Comparison of ENCODE assay signal across 32 cellular contexts in genomic region chr18:12088096-12088495, GRCh38. TPM values are rescaled to one million over a fixed set of nuclear protein-coding genes. Genes with fewer than 3 reads are reported as not detected.
"Had no signal": no experiment of that assay in that cellular context is flagged by ENCODE, and none has a peak within 500 bp of the region (broad histone marks: within the 10 kb centered on the region; RNA-seq: fewer than 3 reads in every experiment).

No MANE protein-coding gene starts in this region.

- H3K27ac ChIP-seq: adrenal gland, ascending aorta, brain microvascular endothelial cell, gastrocnemius medialis, hepatocyte, neutrophil, sigmoid colon, thoracic aorta had no signal

- ATAC-seq: gastrocnemius medialis had no signal

- H3K9me3 ChIP-seq: adrenal gland, ascending aorta, gastrocnemius medialis, neutrophil, sigmoid colon, thoracic aorta had no signal

- H3K9me3 Mint-ChIP-seq: activated naive CD4-positive, alpha-beta T cell treated with anti-CD3 and anti-CD28 coated beads for 36 hours; activated naive CD8-positive, alpha-beta T cell treated with anti-CD3 and anti-CD28 coated beads for 36 hours; T-helper 2 cell treated with Interferon-gamma antibody and Interleukin-4, amounts not matched to agents 5 μg/mL and 100 μg/mL, for 36 hours had no signal

- H3K4me1 Mint-ChIP-seq: activated naive CD8-positive, alpha-beta T cell treated with anti-CD3 and anti-CD28 coated beads for 36 hours; nephron had no signal

- H3K4me1 ChIP-seq: adrenal gland, ascending aorta, gastrocnemius medialis, sigmoid colon had no signal

- H3K4me2 ChIP-seq: hepatocyte had no signal

- H2AFZ ChIP-seq: hepatocyte had no signal

- H3K36me3 ChIP-seq: adrenal gland, ascending aorta, brain microvascular endothelial cell, gastrocnemius medialis, neutrophil, sigmoid colon, thoracic aorta had no signal

- H3K4me3 Mint-ChIP-seq: activated naive CD4-positive, alpha-beta T cell treated with anti-CD3 and anti-CD28 coated beads for 36 hours; activated naive CD8-positive, alpha-beta T cell treated with anti-CD3 and anti-CD28 coated beads for 36 hours; nephron; T-helper 2 cell treated with Interferon-gamma antibody and Interleukin-4, amounts not matched to agents 5 μg/mL and 100 μg/mL, for 36 hours had no signal

- H3K27me3 ChIP-seq: adrenal gland, ascending aorta, brain microvascular endothelial cell, gastrocnemius medialis, hepatocyte, sigmoid colon had no signal

- DNase-seq: activated CD4-positive, alpha-beta T cell treated with anti-CD3 and anti-CD28 coated beads for 4 hours; activated CD4-positive, alpha-beta T cell treated with anti-CD3 and anti-CD28 coated beads, Interleukin-2, amount 50 U/mL, for 48 hours; activated CD4-positive, CD25-positive, alpha-beta regulatory T cell; activated CD8-positive, alpha-beta memory T cell treated with anti-CD3 and anti-CD28 coated beads for 24 hours; activated effector memory CD4-positive, alpha-beta T cell treated with anti-CD3 and anti-CD28 coated beads, Interleukin-2, amount 50 U/mL, for 16 hours; activated naive CD4-positive, alpha-beta T cell treated with anti-CD3 and anti-CD28 coated beads for 36 hours; activated naive CD8-positive, alpha-beta T cell treated with anti-CD3 and anti-CD28 coated beads for 36 hours; adrenal gland; brain microvascular endothelial cell; dermis blood vessel endothelial cell; effector CD4-positive, alpha-beta T cell; islet precursor cell; left cardiac atrium; mesendoderm; sigmoid colon; small intestine; stimulated activated CD4-positive, alpha-beta T cell treated with anti-CD3 and anti-CD28 coated beads, Interleukin-4, amount 100 ng/mL, for 4 hours; stimulated activated naive CD4-positive, alpha-beta T cell treated with Interleukin-2 at 50 U/mL for 16 hours; T-helper 1 cell; trophoblast cell had no signal

- H3K4me3 ChIP-seq: adrenal gland, ascending aorta, gastrocnemius medialis, hepatocyte, sigmoid colon, thoracic aorta had no signal

- H3K27ac Mint-ChIP-seq: activated naive CD4-positive, alpha-beta T cell treated with anti-CD3 and anti-CD28 coated beads for 36 hours; activated naive CD8-positive, alpha-beta T cell treated with anti-CD3 and anti-CD28 coated beads for 36 hours; nephron; T-helper 2 cell treated with Interferon-gamma antibody and Interleukin-4, amounts not matched to agents 5 μg/mL and 100 μg/mL, for 36 hours had no signal

RNA-seq across cellular contexts. Expression of gene ANKRD62, which starts 5.5 kb away (rescaled TPM):
- total RNA-seq: activated naive CD4-positive, alpha-beta T cell treated with anti-CD3 and anti-CD28 coated beads for 36 hours; activated naive CD8-positive, alpha-beta T cell treated with anti-CD3 and anti-CD28 coated beads for 36 hours; adrenal gland; ascending aorta; cardiac septum; dermis blood vessel endothelial cell; gastrocnemius medialis; hepatocyte; left cardiac atrium; lower leg skin; mononuclear cell; osteocyte; subcutaneous adipose tissue; thoracic aorta had no signal
- polyA plus RNA-seq: adrenal gland, hepatocyte had no signal
